Comparison of ENCODE assay signal across 1 cellular context in genomic region chr9:2014696-2015580, GRCh38.
TF ChIP-seq lines count a peak whose summit lies in the region.

TSS of gene SMARCA2 (plus strand) at chr9:2015347. CDS start at chr9:2029023, 13,676 bp downstream.

TF ChIP-seq in HEK293, 187 proteins besides CTCF, POLR2A, EP300 and RAD21 (continued from another document):
- TF ChIP-seq ZNF155 (tag by site-specific recombination; IDR thresholded peaks at IDR 0.05): no peak
- no peak; the same call in 1 of the 2 replicates for TF ChIP-seq KLF8 (tag by site-specific recombination; IDR thresholded peaks at IDR 0.05)
- no peak for TF ChIP-seq SALL2 (tag by site-specific recombination; IDR thresholded peaks at IDR 0.05; ENCODE audit: borderline replicate concordance)
- peak; percentile 71 for TF ChIP-seq ZFHX2 (tag by site-specific recombination; conservative IDR thresholded peaks at IDR 0.05)
- TF ChIP-seq ZNF658 (tag by site-specific recombination; IDR thresholded peaks at IDR 0.05): no peak
- TF ChIP-seq ZNF521 (tag by site-specific recombination; IDR thresholded peaks at IDR 0.05): no peak
- TF ChIP-seq ZNF184 (tag by site-specific recombination; IDR thresholded peaks at IDR 0.05): no peak
- no peak for TF ChIP-seq ZNF133 (tag by site-specific recombination; IDR thresholded peaks at IDR 0.05)
- TF ChIP-seq KLF10 (tag by site-specific recombination; IDR thresholded peaks at IDR 0.05): peak; percentile 89
- TF ChIP-seq ZBTB10 (tag by site-specific recombination; IDR thresholded peaks at IDR 0.05): no peak
- no peak for TF ChIP-seq ZNF157 (tag by site-specific recombination; IDR thresholded peaks at IDR 0.05)
- peak; percentile 60 for TF ChIP-seq ZBTB17 (tag by site-specific recombination; IDR thresholded peaks at IDR 0.05)
- no peak for TF ChIP-seq ZNF23 (tag by site-specific recombination; IDR thresholded peaks at IDR 0.05; ENCODE audit: borderline replicate concordance)
- no peak for TF ChIP-seq KLF7 (tag by site-specific recombination; IDR thresholded peaks at IDR 0.05; ENCODE audit: borderline replicate concordance)
- no peak for TF ChIP-seq MZF1 (tag by site-specific recombination; IDR thresholded peaks at IDR 0.05; ENCODE audit: borderline replicate concordance)
- peak; percentile 18; the same call in 1 of the 2 replicates for TF ChIP-seq PRDM1 (tag by site-specific recombination; IDR thresholded peaks at IDR 0.05)
- TF ChIP-seq ZNF488 (tag by site-specific recombination; IDR thresholded peaks at IDR 0.05): no peak
- TF ChIP-seq ZNF335 (tag by site-specific recombination; conservative IDR thresholded peaks at IDR 0.05): peak; percentile 70
- TF ChIP-seq ZIC2 (tag by site-specific recombination; IDR thresholded peaks at IDR 0.05): peak; percentile 71
- peak; percentile 82 for TF ChIP-seq ZNF629 (tag by site-specific recombination; IDR thresholded peaks at IDR 0.05)
- no peak for TF ChIP-seq ZSCAN16 (tag by site-specific recombination; IDR thresholded peaks at IDR 0.05)
- no peak for TF ChIP-seq ZNF449 (tag by site-specific recombination; IDR thresholded peaks at IDR 0.05)
- peak; percentile 60 for TF ChIP-seq ZBTB11 (tag by site-specific recombination; conservative IDR thresholded peaks at IDR 0.05; ENCODE audit: low read depth)
- peak; percentile 64 for TF ChIP-seq ZSCAN30 (tag by site-specific recombination; IDR thresholded peaks at IDR 0.05)
- TF ChIP-seq ZNF560 (tag by site-specific recombination; IDR thresholded peaks at IDR 0.05; ENCODE audit: borderline replicate concordance): no peak
- TF ChIP-seq PBX3 (CRISPR knock-in tag; IDR thresholded peaks at IDR 0.05): peak; percentile 87
- TF ChIP-seq ZBTB6 (tag by site-specific recombination; IDR thresholded peaks at IDR 0.05): no peak
- TF ChIP-seq ZBTB8A (tag by site-specific recombination; IDR thresholded peaks at IDR 0.05): peak; percentile 87
- no peak for TF ChIP-seq ZNF768 (tag by site-specific recombination; IDR thresholded peaks at IDR 0.05)
- no peak for TF ChIP-seq ZNF549 (tag by site-specific recombination; IDR thresholded peaks at IDR 0.05)
- no peak for TF ChIP-seq ZNF510 (tag by site-specific recombination; IDR thresholded peaks at IDR 0.05; ENCODE audit: insufficient replicate concordance)
- no peak for TF ChIP-seq ZNF701 (tag by site-specific recombination; IDR thresholded peaks at IDR 0.05)
- peak; percentile 88 for TF ChIP-seq SP3 (tag by site-specific recombination; IDR thresholded peaks at IDR 0.05)
